ENCODE assay signal across 25 cellular contexts in the genomic region with DNA sequence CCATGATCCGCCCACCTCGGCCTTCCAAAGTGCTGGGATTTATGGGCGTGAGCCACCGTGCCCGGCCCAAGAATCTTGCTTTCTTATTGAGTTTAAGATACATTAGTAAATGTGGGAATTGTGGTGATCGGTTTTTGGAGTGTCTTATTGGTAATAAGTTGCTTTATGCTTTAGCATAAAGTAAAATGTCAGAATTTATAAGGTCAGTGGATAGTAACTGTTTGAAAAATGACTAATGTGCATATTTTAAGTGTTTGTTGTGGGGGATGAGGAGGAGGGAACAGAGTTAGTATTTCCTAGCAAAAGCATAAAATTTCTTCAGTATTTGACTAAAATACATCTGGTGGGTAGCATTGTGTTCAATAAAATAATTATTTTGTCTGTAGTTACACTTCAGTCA.
A peak's percentile ranks its signal among the peaks of the same experiment; 100 is the strongest.
DNase-seq lines count a peak whose midpoint lies in the region; ATAC-seq, FAIRE-seq and TF ChIP-seq lines count a peak whose summit lies in the region.
"Had no signal": no experiment of that assay in that cellular context is flagged by ENCODE, and none has a peak within 500 bp of the region (broad histone marks: within the 10 kb centered on the region; RNA-seq: fewer than 3 reads in every experiment).

No MANE protein-coding gene starts in this region.

- peak; percentile 43 for FAIRE-seq in endometrium (lab: Jason Lieb, UNC)
- FAIRE-seq: GM12891 had no signal

- H3K4me3 Mint-ChIP-seq in stimulated activated naive CD8-positive, alpha-beta T cell treated with anti-CD3 and anti-CD28 coated beads, Interleukin-15, Interleukin-2, amounts not matched to agents 100 ng/mL and 50 ng/mL, for 24 hours, result no peak overlapping the region
- H3K4me3 Mint-ChIP-seq in nephron (no peak overlapping the region), T-cell (no peak overlapping the region)
- H3K4me3 Mint-ChIP-seq: CD4-positive, alpha-beta T cell; GM23338; H9 had no signal

- no peak for TF ChIP-seq CTCF in nephron (IDR thresholded peaks at IDR 0.05; ENCODE audit: unreplicated experiment in 3 of 3)

- no peaks in the 10 kb centered on the region for H3K4me1 Mint-ChIP-seq in stimulated activated naive CD8-positive, alpha-beta T cell treated with anti-CD3 and anti-CD28 coated beads, Interleukin-15, Interleukin-2, amounts not matched to agents 100 ng/mL and 50 ng/mL, for 24 hours (ENCODE audit: low read depth)
- H3K4me1 Mint-ChIP-seq in nephron (peaks cover 19% of the 10 kb centered on the region), T-cell (peaks cover 0 to 5% (median 0%) of the 10 kb centered on the region in 3 donors)
- H3K4me1 Mint-ChIP-seq: GM23338, H9 had no signal

- no peaks in the 10 kb centered on the region for H3K27me3 Mint-ChIP-seq in stimulated activated naive CD8-positive, alpha-beta T cell treated with anti-CD3 and anti-CD28 coated beads, Interleukin-15, Interleukin-2, amounts not matched to agents 100 ng/mL and 50 ng/mL, for 24 hours
- H3K27me3 Mint-ChIP-seq in nephron (ENCODE audit: low read depth) (no peaks in the 10 kb centered on the region), T-cell (no peaks in the 10 kb centered on the region)
- H3K27me3 Mint-ChIP-seq: CD4-positive, alpha-beta T cell had no signal

- POLR2A ChIA-PET in T-cell (lab: Charles Lee), result interaction anchor here in 1 of 2 donors (0.8 kb wide), 1 partner anchor 47 kb away, joined by 3 read pairs; no protein-coding TSS in a partner anchor

- peaks cover 76% of the 10 kb centered on the region for H3K36me3 Mint-ChIP-seq in stimulated activated naive CD8-positive, alpha-beta T cell treated with anti-CD3 and anti-CD28 coated beads, Interleukin-15, Interleukin-2, amounts not matched to agents 100 ng/mL and 50 ng/mL, for 24 hours (ENCODE audit: low read depth)
- H3K36me3 Mint-ChIP-seq in nephron (ENCODE audit: low read depth), result peaks cover 56% of the 10 kb centered on the region
- peaks cover 84% of the 10 kb centered on the region for H3K36me3 Mint-ChIP-seq in T-cell

- CTCF ChIA-PET in T-cell (lab: Charles Lee), result no interaction called here

- ATAC-seq in stimulated activated naive CD8-positive, alpha-beta T cell treated with anti-CD3 and anti-CD28 coated beads, Interleukin-15, Interleukin-2, amounts not matched to agents 100 U/mL and 50 U/mL, for 24 hours, result no peak
- ATAC-seq in HG03342 (IDR thresholded peaks at IDR 0.05; ENCODE audit: unreplicated experiment) (no peak), T-cell (replicated peaks in 1 of 4) (no peak)
- ATAC-seq: GM23338 had no signal

- DNase-seq in stimulated activated naive CD8-positive, alpha-beta T cell treated with anti-CD3 and anti-CD28 coated beads, Interleukin-15, Interleukin-2, amounts not matched to agents 100 U/mL and 50 U/mL, for 24 hours, result no peak
- DNase-seq in NCI-H1048 (lab: John Stamatoyannopoulos, UW), result no peak
- no peak for DNase-seq in DMS 273 treated with DMSO at 0.1 percent for 48 hours (lab: John Stamatoyannopoulos, UW)
- no peak for DNase-seq in T-cell
- DNase-seq: 8988T; CD4-positive, alpha-beta T cell; COR-L47; EL; GDM1; H9; IMR-90; KG1; MG63; NCI-H2029 treated with DMSO at 0.1 percent for 48 hours; NCI-H446 treated with DMSO at 0.1 percent for 48 hours; NCI-H526; NCI-H82; Right ventricle myocardium superior; RPMI8226 had no signal

- H3K9me3 Mint-ChIP-seq in stimulated activated naive CD8-positive, alpha-beta T cell treated with anti-CD3 and anti-CD28 coated beads, Interleukin-15, Interleukin-2, amounts not matched to agents 100 ng/mL and 50 ng/mL, for 24 hours, result no peaks in the 10 kb centered on the region
- H3K9me3 Mint-ChIP-seq in nephron (no peaks in the 10 kb centered on the region), T-cell (peaks cover 0 to 6% (median 0%) of the 10 kb centered on the region in 3 donors)
- H3K9me3 Mint-ChIP-seq: CD4-positive, alpha-beta T cell; GM23338; H9 had no signal

- peak overlapping the region; percentile 57 for H3K27ac Mint-ChIP-seq in stimulated activated naive CD8-positive, alpha-beta T cell treated with anti-CD3 and anti-CD28 coated beads, Interleukin-15, Interleukin-2, amounts not matched to agents 100 ng/mL and 50 ng/mL, for 24 hours
- H3K27ac Mint-ChIP-seq in nephron (peak overlapping the region in 2 of 3 experiments; percentile 27 to 36), T-cell (no peak overlapping the region)
- H3K27ac Mint-ChIP-seq: CD4-positive, alpha-beta T cell; GM23338 had no signal

Comparison
In these comparisons a context has a peak if more than half of its experiments do, and no peak if none do; other contexts are left out.
1. H3K27ac Mint-ChIP-seq: peak in stimulated activated naive CD8-positive, alpha-beta T cell treated with anti-CD3 and anti-CD28 coated beads, Interleukin-15, Interleukin-2, amounts not matched to agents 100 ng/mL and 50 ng/mL, for 24 hours (single experiment) and nephron (2 of 3); none in T-cell (0 of 2).